Comparison of ENCODE assay signal across 8 cellular contexts in genomic region chr9:127899200-127899943, GRCh38. TPM values are rescaled to one million over a fixed set of nuclear protein-coding genes. Genes with fewer than 3 reads are reported as not detected.
DNase-seq lines count a peak whose midpoint lies in the region; TF ChIP-seq lines count a peak whose summit lies in the region.

Gene ST6GALNAC6 (minus strand): TSS chr9:127899603. CDS start chr9:127897981, 1,622 bp downstream.

- peak within 1 kb of the TSS; percentile 93 for H3K18ac ChIP-seq in neuronal stem cell (ENCODE audit: low read length)

- H3K27me3 ChIP-seq in SJSA1 (replicated peaks), result no peaks in the 10 kb centered on the region
- no peaks in the 10 kb centered on the region for H3K27me3 ChIP-seq in neuronal stem cell (ENCODE audit: control insufficient read depth in 3 of 3, insufficient read depth in 3 of 3, low read depth in 1 of 3, low read length in 3 of 3)
- H3K27me3 ChIP-seq in thyroid gland, result no peaks in the 10 kb centered on the region

- H3K4me3 ChIP-seq in SJSA1 (peak within 1 kb of the TSS; percentile 83), neuronal stem cell (ENCODE audit: low read length in 2 of 2) (peak within 1 kb of the TSS; percentile 84 to 89), thyroid gland (replicated peaks in 1 of 3) (peak within 1 kb of the TSS; percentile 84 to 94 (median 87))

- H2BK12ac ChIP-seq in neuronal stem cell (ENCODE audit: low read length), result peak within 1 kb of the TSS; percentile 63

- H2BK120ac ChIP-seq in neuronal stem cell (ENCODE audit: low read depth, low read length), result peak within 1 kb of the TSS; percentile 67

- H3K4me1 Mint-ChIP-seq in activated naive CD8-positive, alpha-beta T cell (ENCODE audit: low read depth), result peaks cover 40% of the 10 kb centered on the region

- peak within 1 kb of the TSS; percentile 91 for H2BK5ac ChIP-seq in neuronal stem cell (ENCODE audit: low read length)

- no peak within 1 kb of the TSS for H4K91ac ChIP-seq in neuronal stem cell (ENCODE audit: low read depth, low read length, poor library complexity)

- H3K4me3 Mint-ChIP-seq in activated naive CD8-positive, alpha-beta T cell, result peak within 1 kb of the TSS; percentile 89

- H3K4me1 ChIP-seq in SJSA1 (replicated peaks) (peaks cover 57% of the 10 kb centered on the region), neuronal stem cell (ENCODE audit: control insufficient read depth in 2 of 2, insufficient read depth in 1 of 2, low read depth in 1 of 2, low read length in 2 of 2) (peaks cover 25 to 31% of the 10 kb centered on the region in 2 donors), thyroid gland (peaks cover 30 to 35% of the 10 kb centered on the region in 2 donors)

- peak within 1 kb of the TSS; percentile 95 for H3K4ac ChIP-seq in neuronal stem cell (ENCODE audit: low read length)

- peaks cover 41% of the 10 kb centered on the region for H3K36me3 ChIP-seq in SJSA1
- peaks cover 19 to 22% of the 10 kb centered on the region in 2 donors for H3K36me3 ChIP-seq in neuronal stem cell (replicated peaks in 1 of 2; ENCODE audit: control insufficient read depth in 2 of 2, insufficient read depth in 2 of 2, low read length in 2 of 2)
- H3K36me3 ChIP-seq in thyroid gland, result peaks cover 10 to 17% of the 10 kb centered on the region in 2 donors

- H2AFZ ChIP-seq in neuronal stem cell (ENCODE audit: low read length), result peak within 1 kb of the TSS; percentile 92

- no peaks in the 10 kb centered on the region for H3K27me3 Mint-ChIP-seq in activated naive CD8-positive, alpha-beta T cell

- peak within 1 kb of the TSS; percentile 88 for H3K27ac Mint-ChIP-seq in activated naive CD8-positive, alpha-beta T cell

- DNase-seq in C1 segment of cervical spinal cord (lab: John Stamatoyannopoulos, UW), result peak in 10 of 14 donors; percentile 30 to 83 (median 54)
- peak; percentile 67 for DNase-seq in HK-2 (ENCODE audit: unreplicated experiment)
- peak; percentile 54 to 66 for DNase-seq in SJSA1 (ENCODE audit: low read depth in 1 of 2, low spot score in 2 of 2)
- DNase-seq in globus pallidus (ENCODE audit: low spot score), result peak; percentile 79
- peak; percentile 59 for DNase-seq in neuronal stem cell (ENCODE audit: low spot score)
- peak; percentile 67 to 72 for DNase-seq in thyroid gland

- peak within 1 kb of the TSS; percentile 91 for H3K9ac ChIP-seq in neuronal stem cell (ENCODE audit: low read depth, low read length, poor library complexity)

- no peak within 1 kb of the TSS for H4K8ac ChIP-seq in neuronal stem cell (ENCODE audit: low read depth, low read length)

- WGBS in neuronal stem cell (ENCODE audit: extremely low coverage in 2 of 2, insufficient read length in 2 of 2, insufficient replicate concordance in 1 of 2), 2 donors, result no CpG with 5 or more reads among the region's 80 CpGs
- WGBS in thyroid gland, 2 donors, result 3 to 4% methylated on average over 5 to 12 of the region's 80 CpGs

- H3K4me2 ChIP-seq in neuronal stem cell (ENCODE audit: insufficient read depth, low read length, poor library complexity, severe bottlenecking), result peak within 1 kb of the TSS; percentile 86

- peaks cover 15% of the 10 kb centered on the region for H3K36me3 Mint-ChIP-seq in activated naive CD8-positive, alpha-beta T cell

- intact Hi-C loops in thyroid gland (cut with DNase I), result no loop called here

- H2AK5ac ChIP-seq in neuronal stem cell (ENCODE audit: low read depth, low read length), result peak within 1 kb of the TSS; percentile 99

- peak within 1 kb of the TSS; percentile 60 for H3K23ac ChIP-seq in neuronal stem cell (ENCODE audit: low read depth, low read length, poor library complexity)

- H3K9me3 ChIP-seq in SJSA1 (replicated peaks), result no peaks in the 10 kb centered on the region
- H3K9me3 ChIP-seq in neuronal stem cell (replicated peaks in 1 of 2; ENCODE audit: control insufficient read depth in 2 of 2, insufficient read depth in 1 of 2, low read depth in 1 of 2, low read length in 2 of 2), result peaks cover 4 to 15% of the 10 kb centered on the region in 2 donors
- H3K9me3 ChIP-seq in thyroid gland, result no peaks in the 10 kb centered on the region

- H3K27ac ChIP-seq in SJSA1 (peak within 1 kb of the TSS; percentile 78), neuronal stem cell (replicated peaks; ENCODE audit: low read length) (peak within 1 kb of the TSS; percentile 54), thyroid gland (peak within 1 kb of the TSS; percentile 88 to 92 (median 91))

- TF ChIP-seq CTCF in thyroid gland (IDR thresholded peaks at IDR 0.05), result no peak

- H3K14ac ChIP-seq in neuronal stem cell (ENCODE audit: low read length), result peak within 1 kb of the TSS; percentile 90

- TF ChIP-seq POLR2A in GM19193 (IDR thresholded peaks at IDR 0.05; ENCODE audit: extremely low read depth, insufficient read depth, insufficient read length), result peak; percentile 47
- TF ChIP-seq POLR2A in thyroid gland (IDR thresholded peaks at IDR 0.05), result peak in 1 of 2 donors; percentile 59

- peak within 1 kb of the TSS; percentile 73 for H2BK15ac ChIP-seq in neuronal stem cell (ENCODE audit: low read length)

- H3K9me3 Mint-ChIP-seq in activated naive CD8-positive, alpha-beta T cell (ENCODE audit: low read depth), result peaks cover 6% of the 10 kb centered on the region

- peaks cover 6% of the 10 kb centered on the region for H3K79me1 ChIP-seq in neuronal stem cell (ENCODE audit: low read depth, low read length)

RNA-seq across cellular contexts. Expression of gene ST6GALNAC6, which starts in this region (rescaled TPM):
- total RNA-seq in SJSA1 (2014; rRNA removed; shearing (Covaris generic)), result 37.0 and 42.9 TPM in 2 replicates
- polyA plus RNA-seq in neuronal stem cell (2013, experiment 1 of 2), result 31.0 TPM
- 30.5 TPM for polyA plus RNA-seq in neuronal stem cell (2013, experiment 2 of 2)
- 100 to 1,000 TPM in 1 of 4 donors, 10 to 100 TPM in 3; 39.2 to 124 (median 50.8) TPM for total RNA-seq in thyroid gland

Comparison
In these comparisons a context has a peak if more than half of its experiments do, and no peak if none do; other contexts are left out.
1. Peak in every context shown above with its lines: DNase-seq, H3K4me3 ChIP-seq and H3K27ac ChIP-seq.